ENCODE assay signal across 8 cellular contexts in genomic region chr4:40309250-40309774, GRCh38. TPM values are rescaled to one million over a fixed set of nuclear protein-coding genes. Genes with fewer than 3 reads are reported as not detected.
DNase-seq lines count a peak whose midpoint lies in the region; ATAC-seq, FAIRE-seq and TF ChIP-seq lines count a peak whose summit lies in the region.

No MANE protein-coding gene starts in this region.

- TF ChIP-seq CTCF in GM12864 (IDR thresholded peaks at IDR 0.05; ENCODE audit: low read depth, low read length, missing control alignments) = peak; percentile 93
- TF ChIP-seq CTCF in kidney (IDR thresholded peaks at IDR 0.05; ENCODE audit: borderline replicate concordance, extremely low read depth, insufficient read depth) = peak; percentile 85

- peak; percentile 67 for DNase-seq in GM12864 (ENCODE audit: low read depth)
- peak; percentile 77 to 89 (median 85) for DNase-seq in T-helper 1 cell
- peak; percentile 27 to 88 for DNase-seq in T47D (ENCODE audit: low read depth in 1 of 2, low spot score in 1 of 2)
- DNase-seq in kidney = peak; percentile 92
- peak; percentile 87 to 94 for DNase-seq in stimulated activated CD4-positive, alpha-beta T cell treated with anti-CD3 and anti-CD28 coated beads, Interleukin-2, amount 100 ng/mL, for 48 hours
- no peak for DNase-seq in NCI-H2029 (lab: John Stamatoyannopoulos, UW)
- no peak for DNase-seq in NCI-H1930 (lab: John Stamatoyannopoulos, UW)

- H3K4me1 ChIP-seq in kidney (ENCODE audit: control insufficient read depth in 1 of 2, insufficient read depth in 1 of 2, low read depth in 1 of 2, low read length in 2 of 2) = peaks cover 0 to 4% of the 10 kb centered on the region in 2 donors

- H3K4me3 ChIP-seq in GM12864 (ENCODE audit: low read depth, low read length) = peak overlapping the region; percentile 41
- H3K4me3 ChIP-seq in kidney (ENCODE audit: low read length in 2 of 2) = peak overlapping the region; percentile 33 to 35

- H3K9me3 ChIP-seq in kidney (ENCODE audit: control insufficient read depth in 1 of 2, low read length in 2 of 2) = no peaks in the 10 kb centered on the region

- H3K27ac ChIP-seq in kidney (ENCODE audit: low read depth in 2 of 2, low read length in 2 of 2) = no peak overlapping the region

- peak; percentile 33 for ATAC-seq in HG03039 (IDR thresholded peaks at IDR 0.05; ENCODE audit: unreplicated experiment)

- no peak for FAIRE-seq in kidney (lab: Jason Lieb, UNC)

- no peaks in the 10 kb centered on the region for H3K36me3 ChIP-seq in kidney (ENCODE audit: control insufficient read depth in 1 of 2, insufficient read depth in 2 of 2, low read length in 2 of 2)

- intact Hi-C loops in kidney (cut with DNase I) = no loop called here

- in situ Hi-C loops in T47D (cut with HindIII; ENCODE audit: low pct_unique_long_range_greater_than_20kb, low sequenced_read_pairs) = no loop called here

- H3K9ac ChIP-seq in kidney (ENCODE audit: low read length in 2 of 2) = no peak overlapping the region

RNA-seq across cellular contexts. Expression of gene CHRNA9, which starts 25.8 kb away (rescaled TPM):
- not detected for total RNA-seq in kidney
- not detected for polyA plus RNA-seq in kidney (ENCODE audit: insufficient read depth, low read depth, low replicate concordance)

Comparison
In these comparisons a context has a peak if more than half of its experiments do, and no peak if none do; other contexts are left out.
1. DNase-seq: peak in GM12864 (single experiment), T-helper 1 cell (5 of 5), T47D (2 of 2), kidney (single experiment) and stimulated activated CD4-positive, alpha-beta T cell treated with anti-CD3 and anti-CD28 coated beads, Interleukin-2, amount 100 ng/mL, for 48 hours (2 of 2); none in NCI-H2029 (single experiment) and NCI-H1930 (0 of 2).